25 cellular contexts compared by ENCODE assay signal in genomic region chr7:83708531-83708930, GRCh38. TPM values are rescaled to one million over a fixed set of nuclear protein-coding genes. Genes with fewer than 3 reads are reported as not detected.
DNase-seq lines count a peak whose midpoint lies in the region; ATAC-seq, FAIRE-seq and TF ChIP-seq lines count a peak whose summit lies in the region.
"Had no signal": no experiment of that assay in that cellular context is flagged by ENCODE, and none has a peak within 500 bp of the region (broad histone marks: within the 10 kb centered on the region; RNA-seq: fewer than 3 reads in every experiment).

No MANE protein-coding gene starts in this region.

- H3K9ac ChIP-seq in OCI-LY3 (ENCODE audit: low read length) (no peak overlapping the region), keratinocyte (ENCODE audit: control insufficient read depth, extremely low read depth, insufficient read depth, low read length) (no peak overlapping the region), Karpas-422 (ENCODE audit: low read length) (no peak overlapping the region)
- H3K9ac ChIP-seq: BLaER1 treated with 17β-estradiol and CSF1 and Interleukin-3, amounts not matched to agents 10 nM and 100 nM had no signal

- dilution Hi-C loops in keratinocyte (cut with MboI; ENCODE audit: extremely low pct_ligation_motif_present, low sequenced_read_pairs), result no loop called here

- no peak for DNase-seq in keratinocyte (ENCODE audit: low read depth, low spot score)
- DNase-seq in mesenteric fat pad (ENCODE audit: low spot score), result no peak
- DNase-seq in OCI-M1 (lab: John Stamatoyannopoulos, UW), result no peak
- DNase-seq in NCI-H2107 (lab: John Stamatoyannopoulos, UW), result no peak
- DNase-seq in Karpas-422, result no peak
- DNase-seq: AML-193; CD4-positive, alpha-beta T cell; GOT3; HFFc6; MG63; NCI-H1417; NCI-H1694; NCI-H2029 treated with DMSO at 0.1 percent for 48 hours; NCI-H2227 treated with DMSO at 0.1 percent for 48 hours; NCI-H526 treated with DMSO at 0.1 percent for 48 hours; SHP77; T-cell had no signal

- H3K79me2 ChIP-seq in OCI-LY3 (ENCODE audit: low read length) (no peaks in the 10 kb centered on the region), keratinocyte (ENCODE audit: control insufficient read depth, insufficient read depth, low read length) (no peaks in the 10 kb centered on the region), Karpas-422 (ENCODE audit: low read length) (no peaks in the 10 kb centered on the region)

- H3K27me3 ChIP-seq in OCI-LY3 (ENCODE audit: low read depth, low read length) (no peaks in the 10 kb centered on the region), keratinocyte (ENCODE audit: control insufficient read depth, extremely low read depth, insufficient read depth, low read length) (no peaks in the 10 kb centered on the region), Karpas-422 (ENCODE audit: low read length) (no peaks in the 10 kb centered on the region)
- H3K27me3 ChIP-seq: BLaER1 treated with 17β-estradiol and CSF1 and Interleukin-3, amounts not matched to agents 10 nM and 100 nM; MG63 had no signal

- peaks cover 10% of the 10 kb centered on the region for H3K4me1 ChIP-seq in OCI-LY3 (ENCODE audit: low read length)
- no peaks in the 10 kb centered on the region for H3K4me1 ChIP-seq in keratinocyte (ENCODE audit: control insufficient read depth, extremely low read depth, insufficient read depth, low read length)
- no peaks in the 10 kb centered on the region for H3K4me1 ChIP-seq in Karpas-422 (ENCODE audit: low read length)

- TF ChIP-seq CTCF in OCI-LY3 (IDR thresholded peaks at IDR 0.05; ENCODE audit: low read depth, low read length) (no peak), keratinocyte (optimal IDR thresholded peaks at IDR 0.05 in 1 of 3, IDR thresholded peaks at IDR 0.05 in 1 of 3, conservative IDR thresholded peaks at IDR 0.05 in 1 of 3; ENCODE audit: extremely low read depth in 1 of 3, insufficient read depth in 2 of 3, low read length in 3 of 3) (no peak)

- no peak overlapping the region for H2AFZ ChIP-seq in OCI-LY3 (ENCODE audit: low read depth, low read length)
- peak overlapping the region; percentile 56 for H2AFZ ChIP-seq in keratinocyte (ENCODE audit: control insufficient read depth, low read length)
- no peak overlapping the region for H2AFZ ChIP-seq in Karpas-422 (ENCODE audit: low read length)

- no peak for FAIRE-seq in keratinocyte (lab: Jason Lieb, UNC)
- FAIRE-seq: D721Med had no signal

- H4K20me1 ChIP-seq in OCI-LY3 (ENCODE audit: insufficient read depth, low read length) (no peaks in the 10 kb centered on the region), keratinocyte (ENCODE audit: control insufficient read depth, extremely low read depth, insufficient read depth, low read length) (no peaks in the 10 kb centered on the region), Karpas-422 (ENCODE audit: insufficient read depth, low read depth, low read length) (no peaks in the 10 kb centered on the region)
- H4K20me1 ChIP-seq: BLaER1 treated with 17β-estradiol and CSF1 and Interleukin-3, amounts not matched to agents 10 nM and 100 nM had no signal

- 0 out of 2 replicates have a peak overlapping the region, but pooled peaks have one; percentile 6 for H3K4me2 ChIP-seq in OCI-LY3 (ENCODE audit: low read length)
- no peak overlapping the region for H3K4me2 ChIP-seq in keratinocyte (ENCODE audit: control insufficient read depth, extremely low read depth, insufficient read depth, low read depth, low read length)
- no peak overlapping the region for H3K4me2 ChIP-seq in Karpas-422 (ENCODE audit: low read depth, low read length, poor library complexity, severe bottlenecking)
- H3K4me2 ChIP-seq: BLaER1 treated with 17β-estradiol and CSF1 and Interleukin-3, amounts not matched to agents 10 nM and 100 nM had no signal

- H3K4me3 ChIP-seq in OCI-LY3 (ENCODE audit: low read length) (no peak overlapping the region), keratinocyte (ENCODE audit: control insufficient read depth in 2 of 3, extremely low read depth in 1 of 3, insufficient read depth in 2 of 3, low read depth in 1 of 3, low read length in 3 of 3) (no peak overlapping the region), Karpas-422 (ENCODE audit: low read length) (no peak overlapping the region)
- H3K4me3 ChIP-seq: BLaER1 treated with 17β-estradiol and CSF1 and Interleukin-3, amounts not matched to agents 10 nM and 100 nM; HAP-1; MG63 had no signal

- H3K9me3 ChIP-seq in OCI-LY3 (ENCODE audit: insufficient read depth, low read length) (peaks cover 21% of the 10 kb centered on the region), keratinocyte (ENCODE audit: control insufficient read depth, low read depth, low read length) (no peaks in the 10 kb centered on the region), Karpas-422 (ENCODE audit: low read length) (peaks cover 12% of the 10 kb centered on the region)
- H3K9me3 ChIP-seq: HAP-1, MG63 had no signal

- peak; percentile 73 for ATAC-seq in GM18511 (IDR thresholded peaks at IDR 0.05; ENCODE audit: unreplicated experiment)
- ATAC-seq in HG02588 (IDR thresholded peaks at IDR 0.05; ENCODE audit: unreplicated experiment), result peak; percentile 49
- ATAC-seq: Panc1, T-cell had no signal

- H3K9me2 ChIP-seq in Karpas-422 (replicated peaks; ENCODE audit: insufficient read depth, low read length), result no peaks in the 10 kb centered on the region

- no peaks in the 10 kb centered on the region for H3K9me1 ChIP-seq in keratinocyte (ENCODE audit: control insufficient read depth, extremely low read depth, insufficient read depth, low read length)

- H3K27ac ChIP-seq in OCI-LY3 (ENCODE audit: low read length) (peak overlapping the region; percentile 55), keratinocyte (ENCODE audit: control insufficient read depth, insufficient read depth, low read length) (no peak overlapping the region), Karpas-422 (ENCODE audit: low read length) (no peak overlapping the region)
- H3K27ac ChIP-seq: RWPE1 had no signal

- H3K36me3 ChIP-seq in OCI-LY3 (replicated peaks; ENCODE audit: low read depth, low read length) (peaks cover 23% of the 10 kb centered on the region), keratinocyte (ENCODE audit: control insufficient read depth in 2 of 2, extremely low read depth in 1 of 2, insufficient read depth in 2 of 2, low read length in 2 of 2) (no peaks in the 10 kb centered on the region), Karpas-422 (ENCODE audit: insufficient read depth, low read length) (no peaks in the 10 kb centered on the region)
- H3K36me3 ChIP-seq: BLaER1 treated with 17β-estradiol and CSF1 and Interleukin-3, amounts not matched to agents 10 nM and 100 nM; HAP-1; MG63 had no signal

RNA-seq across cellular contexts. Expression of gene SEMA3E, which starts 59.6 kb away (rescaled TPM):
- polyA plus RNA-seq in keratinocyte, result 0.15 to 0.91 TPM (median 0.21 TPM) in 3 replicates
- 0.62 TPM for polyA plus RNA-seq in keratinocyte (2011; ENCODE audit: low read depth)
- polyA plus RNA-seq in keratinocyte (2011; cell fraction: cytosol; rRNA removed), result 0.10 and 0.11 TPM in 2 replicates
- polyA plus RNA-seq in keratinocyte (2011; cell fraction: nucleus; rRNA removed), result 1.6 and 2.3 TPM in 2 replicates
- polyA plus RNA-seq in keratinocyte (2012; ENCODE audit: low replicate concordance), result 0.23 and 0.41 TPM in 2 replicates
- 0.33 to 8.3 TPM (median 1.4 TPM) in 3 replicates for polyA minus RNA-seq in keratinocyte
- polyA minus RNA-seq in keratinocyte (2011; cell fraction: cytosol; rRNA and poly(A)+ RNA removed), result 1.5 TPM
- 1.6 and 7.4 TPM in 2 replicates for polyA minus RNA-seq in keratinocyte (2011; cell fraction: nucleus; rRNA and poly(A)+ RNA removed)
- total RNA-seq in mesenteric fat pad, result 3.2 TPM
- not detected in 2 replicates for total RNA-seq in Karpas-422 (2014; rRNA removed; shearing (Covaris generic); ENCODE audit: low replicate concordance)
- total RNA-seq: CD4-positive, alpha-beta T cell; HFFc6; T-cell had no signal
